15 cellular contexts compared by ENCODE assay signal in the genomic region with DNA sequence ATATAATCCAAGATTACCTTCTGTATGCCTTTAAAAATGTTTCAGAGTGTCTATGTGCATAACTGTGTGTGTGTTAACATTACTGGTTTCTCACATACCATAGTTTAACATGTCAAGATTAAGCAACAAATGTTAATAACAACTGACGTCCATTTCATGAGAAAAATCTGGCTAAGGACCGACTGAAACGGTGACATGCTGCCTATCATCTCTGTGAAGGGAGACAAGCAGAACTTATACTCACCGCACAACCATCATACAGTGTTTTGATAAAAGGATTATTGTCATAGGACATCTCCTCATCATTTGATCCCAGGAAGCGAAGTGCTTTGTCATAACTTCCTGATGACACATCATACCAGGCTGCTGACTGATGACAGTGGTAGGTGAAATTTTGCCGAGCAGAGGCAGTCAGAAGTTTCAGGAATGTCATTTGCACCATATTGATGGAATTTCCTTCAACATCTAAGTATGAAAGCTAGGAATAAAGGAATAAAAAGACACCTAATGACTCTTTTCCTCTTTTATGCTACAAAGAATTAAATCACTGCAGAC.
A peak's percentile ranks its signal among the peaks of the same experiment; 100 is the strongest.
DNase-seq lines count a peak whose midpoint lies in the region; ATAC-seq and TF ChIP-seq lines count a peak whose summit lies in the region.
"Had no signal": no experiment of that assay in that cellular context is flagged by ENCODE, and none has a peak within 500 bp of the region (broad histone marks: within the 10 kb centered on the region; RNA-seq: fewer than 3 reads in every experiment).

No MANE protein-coding gene starts in this region.

- no peaks in the 10 kb centered on the region for H3K27me3 Mint-ChIP-seq in osteocyte (ENCODE audit: unreplicated experiment)
- H3K27me3 Mint-ChIP-seq: CD8-positive, alpha-beta memory T cell; stimulated activated naive CD8-positive, alpha-beta T cell treated with anti-CD3 and anti-CD28 coated beads, Interleukin-15, Interleukin-2, amounts not matched to agents 100 ng/mL and 50 ng/mL, for 24 hours had no signal

- H3K4me1 ChIP-seq in Panc1 (ENCODE audit: control insufficient read depth, insufficient read depth, low read length) = no peaks in the 10 kb centered on the region

- H3K27ac ChIP-seq in Panc1 (ENCODE audit: low read length) = no peak overlapping the region

- in situ Hi-C loops in Panc1 (cut with HindIII; ENCODE audit: low pct_unique_long_range_greater_than_20kb, low sequenced_read_pairs) = no loop called here

- peaks cover 63% of the 10 kb centered on the region for H3K36me3 Mint-ChIP-seq in osteocyte (ENCODE audit: unreplicated experiment)
- H3K36me3 Mint-ChIP-seq: CD8-positive, alpha-beta memory T cell had no signal

- CTCF ChIA-PET in Panc1 (lab: Charles Lee) = no interaction called here

- no peak for TF ChIP-seq CTCF in Panc1 (IDR thresholded peaks at IDR 0.05)
- TF ChIP-seq CTCF in epithelial cell of esophagus (IDR thresholded peaks at IDR 0.05; ENCODE audit: insufficient read depth, low read depth, low read length, missing control alignments) = no peak
- TF ChIP-seq CTCF in osteocyte (IDR thresholded peaks at IDR 0.05) = no peak

- H3K4me3 ChIP-seq in Panc1 (ENCODE audit: low read depth in 2 of 2, low read length in 2 of 2) (no peak overlapping the region), epithelial cell of esophagus (ENCODE audit: low read length) (no peak overlapping the region)

- H3K4me3 Mint-ChIP-seq in osteocyte (ENCODE audit: unreplicated experiment) = no peak overlapping the region
- H3K4me3 Mint-ChIP-seq: activated T-helper 1 cell treated with anti-CD3 and anti-CD28 coated beads, Interleukin-12 subunit alpha, Interleukin-12 subunit beta, Interleukin-2, Interleukin-4 antibody, amounts not matched to agents 30 ng/mL and 10 ng/mL and 1 ng/mL, durations not matched to agents 14 hours and 24 hours and 36 hours; CD8-positive, alpha-beta memory T cell; stimulated activated naive CD8-positive, alpha-beta T cell treated with anti-CD3 and anti-CD28 coated beads, Interleukin-15, Interleukin-2, amounts not matched to agents 100 ng/mL and 50 ng/mL, for 24 hours had no signal

- no peaks in the 10 kb centered on the region for H3K9me3 Mint-ChIP-seq in osteocyte (ENCODE audit: unreplicated experiment)
- H3K9me3 Mint-ChIP-seq: activated T-helper 1 cell treated with anti-CD3 and anti-CD28 coated beads, Interleukin-12 subunit alpha, Interleukin-12 subunit beta, Interleukin-2, Interleukin-4 antibody, amounts not matched to agents 30 ng/mL and 10 ng/mL and 1 ng/mL, durations not matched to agents 14 hours and 24 hours and 36 hours; stimulated activated naive CD8-positive, alpha-beta T cell treated with anti-CD3 and anti-CD28 coated beads, Interleukin-15, Interleukin-2, amounts not matched to agents 100 ng/mL and 50 ng/mL, for 24 hours had no signal

- DNase-seq in ELR (ENCODE audit: low read depth) = peak; percentile 97
- peak; percentile 74 for DNase-seq in Panc1 (ENCODE audit: low read depth, low spot score)
- peak; percentile 93 for DNase-seq in epithelial cell of esophagus (ENCODE audit: low read depth)
- no peak for DNase-seq in osteocyte (ENCODE audit: extremely low spot score, unreplicated experiment)
- DNase-seq in sciatic nerve (ENCODE audit: low spot score) = no peak
- no peak for DNase-seq in globus pallidus (ENCODE audit: low spot score)
- DNase-seq: activated CD4-positive, CD25-positive, alpha-beta regulatory T cell; CD8-positive, alpha-beta memory T cell; NCI-H2171; Right ventricle myocardium superior; stimulated activated CD4-positive, alpha-beta T cell treated with anti-CD3 and anti-CD28 coated beads, Interleukin-4, amount 100 ng/mL, for 24 hours had no signal

- H3K27me3 ChIP-seq in Panc1 (ENCODE audit: control insufficient read depth, insufficient read depth, low read length) = no peaks in the 10 kb centered on the region

- H3K36me3 ChIP-seq in Panc1 (ENCODE audit: control insufficient read depth, insufficient read depth, low read length) = peaks cover 9% of the 10 kb centered on the region; the same call in 1 of the 2 replicates

- H3K9me3 ChIP-seq in Panc1 (ENCODE audit: control insufficient read depth, insufficient read depth, low read depth, low read length) = no peaks in the 10 kb centered on the region

- peak; percentile 72 for ATAC-seq in Panc1
- ATAC-seq in sciatic nerve = no peak
- ATAC-seq in HG03108 (IDR thresholded peaks at IDR 0.05; ENCODE audit: unreplicated experiment) = no peak
- no peak for ATAC-seq in GM18511 (IDR thresholded peaks at IDR 0.05; ENCODE audit: unreplicated experiment)

- peaks cover 21% of the 10 kb centered on the region for H3K4me1 Mint-ChIP-seq in osteocyte (ENCODE audit: unreplicated experiment)
- H3K4me1 Mint-ChIP-seq: CD8-positive, alpha-beta memory T cell had no signal

- POLR2A ChIA-PET in Panc1 (lab: Charles Lee) = no interaction called here

- intact Hi-C loops in Panc1 (cut with micrococcal nuclease; ENCODE audit: unreplicated experiment) (no loop called here), sciatic nerve (cut with DNase I) (no loop called here)

- BruUV-seq in Panc1 (replicated peaks; lab: Mats Ljungman, UMichigan) = no TSS peak

- peak overlapping the region; percentile 63 for H3K27ac Mint-ChIP-seq in osteocyte (ENCODE audit: unreplicated experiment)
- H3K27ac Mint-ChIP-seq: activated T-helper 1 cell treated with anti-CD3 and anti-CD28 coated beads, Interleukin-12 subunit alpha, Interleukin-12 subunit beta, Interleukin-2, Interleukin-4 antibody, amounts not matched to agents 30 ng/mL and 10 ng/mL and 1 ng/mL, durations not matched to agents 14 hours and 24 hours and 36 hours; CD8-positive, alpha-beta memory T cell; stimulated activated naive CD8-positive, alpha-beta T cell treated with anti-CD3 and anti-CD28 coated beads, Interleukin-15, Interleukin-2, amounts not matched to agents 100 ng/mL and 50 ng/mL, for 24 hours had no signal

Comparison
In these comparisons a context has a peak if more than half of its experiments do, and no peak if none do; other contexts are left out.
1. DNase-seq: peak in ELR (single experiment), Panc1 (single experiment) and epithelial cell of esophagus (single experiment); none in osteocyte (single experiment), sciatic nerve (single experiment) and globus pallidus (single experiment).